Comparison of ENCODE assay signal across 8 cellular contexts in genomic region chr3:25071846-25072245, GRCh38.
"Had no signal": no experiment of that assay in that cellular context is flagged by ENCODE, and none has a peak within 500 bp of the region (broad histone marks: within the 10 kb centered on the region; RNA-seq: fewer than 3 reads in every experiment).

No MANE protein-coding gene starts in this region.

- H3K4me3 ChIP-seq: K562 had no signal

- ATAC-seq: HepG2, K562 had no signal

- H3K36me3 Mint-ChIP-seq: IgD-negative memory B cell had no signal

- H3K4me1 Mint-ChIP-seq: IgD-negative memory B cell had no signal

- H3K4me3 Mint-ChIP-seq: IgD-negative memory B cell had no signal

- H3K27ac Mint-ChIP-seq: IgD-negative memory B cell had no signal

- FAIRE-seq: HepG2, HTR-8/SVneo, K562 had no signal

- DNase-seq: IMR-90, KBM-7, KG1 had no signal

- H3K27me3 Mint-ChIP-seq: IgD-negative memory B cell had no signal

- H3K27ac ChIP-seq: HL-60 had no signal
